Comparison of ENCODE assay signal across 9 cellular contexts in genomic region chr13:45242070-45242469, GRCh38. TPM values are rescaled to one million over a fixed set of nuclear protein-coding genes. Genes with fewer than 3 reads are reported as not detected.
DNase-seq lines count a peak whose midpoint lies in the region; ATAC-seq and TF ChIP-seq lines count a peak whose summit lies in the region.
"Had no signal": no experiment of that assay in that cellular context is flagged by ENCODE, and none has a peak within 500 bp of the region (broad histone marks: within the 10 kb centered on the region; RNA-seq: fewer than 3 reads in every experiment).

No MANE protein-coding gene starts in this region.

- TF ChIP-seq CTCF in right atrium auricular region (IDR thresholded peaks at IDR 0.05) (no peak), upper lobe of right lung (IDR thresholded peaks at IDR 0.05) (no peak)

- peaks cover 4% of the 10 kb centered on the region in 2 donors for H3K4me1 ChIP-seq in right atrium auricular region
- peaks cover 11% of the 10 kb centered on the region for H3K4me1 ChIP-seq in upper lobe of right lung

- ATAC-seq in Right ventricle myocardium inferior (peak; percentile 69), upper lobe of right lung (peak; percentile 54)

- no peak for DNase-seq in Right ventricle myocardium inferior (ENCODE audit: missing footprints)
- no peak for DNase-seq in right atrium auricular region (ENCODE audit: low spot score)
- DNase-seq in amniotic epithelial cell (ENCODE audit: low read depth): peak; percentile 63
- DNase-seq in hepatic stellate cell (ENCODE audit: low spot score): peak; percentile 18
- DNase-seq in upper lobe of right lung: no peak
- no peak for DNase-seq in stimulated activated CD4-positive, alpha-beta T cell treated with anti-CD3 and anti-CD28 coated beads, Interleukin-4, amount 100 ng/mL, for 1 hour
- DNase-seq in iPS-NIHi7 (ENCODE audit: extremely low spot score): no peak
- no peak for DNase-seq in NCI-H345 (lab: John Stamatoyannopoulos, UW)

- no peak overlapping the region for H3K4me3 ChIP-seq in right atrium auricular region
- no peak overlapping the region for H3K4me3 ChIP-seq in upper lobe of right lung

- H3K36me3 ChIP-seq in right atrium auricular region: no peaks in the 10 kb centered on the region
- no peaks in the 10 kb centered on the region for H3K36me3 ChIP-seq in upper lobe of right lung

- no peak overlapping the region for H3K27ac ChIP-seq in right atrium auricular region
- H3K27ac ChIP-seq in upper lobe of right lung: no peak overlapping the region

- H3K27me3 ChIP-seq in right atrium auricular region (no peaks in the 10 kb centered on the region), upper lobe of right lung (no peaks in the 10 kb centered on the region)

- intact Hi-C loops in Right ventricle myocardium inferior (cut with DNase I) (no loop called here), upper lobe of right lung (cut with DNase I) (no loop called here)

- H3K9me3 ChIP-seq in right atrium auricular region (no peaks in the 10 kb centered on the region), upper lobe of right lung (no peaks in the 10 kb centered on the region)

RNA-seq across cellular contexts. Expression of gene KCTD4, which starts 41.2 kb away (rescaled TPM):
- total RNA-seq in Right ventricle myocardium inferior (not detected), right atrium auricular region (under 1 TPM in 1 of 2 donors, not detected in 1; 0.16 TPM), upper lobe of right lung (not detected)
- total RNA-seq: neural crest cell had no signal

Comparison
In these comparisons a context has a peak if more than half of its experiments do, and no peak if none do; other contexts are left out.
1. DNase-seq: peak in amniotic epithelial cell (single experiment) and hepatic stellate cell (single experiment); none in Right ventricle myocardium inferior (single experiment), right atrium auricular region (single experiment), upper lobe of right lung (single experiment), stimulated activated CD4-positive, alpha-beta T cell treated with anti-CD3 and anti-CD28 coated beads, Interleukin-4, amount 100 ng/mL, for 1 hour (single experiment), iPS-NIHi7 (single experiment) and NCI-H345 (single experiment).